ENCODE assay signal across 22 cellular contexts in genomic region chr11:115498354-115498753, GRCh38. TPM values are rescaled to one million over a fixed set of nuclear protein-coding genes. Genes with fewer than 3 reads are reported as not detected.
A peak's percentile ranks its signal among the peaks of the same experiment; 100 is the strongest.
DNase-seq lines count a peak whose midpoint lies in the region; ATAC-seq, FAIRE-seq and TF ChIP-seq lines count a peak whose summit lies in the region.
"Had no signal": no experiment of that assay in that cellular context is flagged by ENCODE, and none has a peak within 500 bp of the region (broad histone marks: within the 10 kb centered on the region; RNA-seq: fewer than 3 reads in every experiment).

No MANE protein-coding gene starts in this region.

- H3K4me1 ChIP-seq in liver (ENCODE audit: control insufficient read depth in 4 of 4, insufficient read depth in 4 of 4, low read length in 3 of 4), result peaks cover 10 to 65% (median 57%) of the 10 kb centered on the region in 4 donors

- ATAC-seq in left cardiac atrium (no peak), GM21515 (IDR thresholded peaks at IDR 0.05; ENCODE audit: unreplicated experiment) (no peak)
- ATAC-seq: heart right ventricle; Right ventricle myocardium inferior; stimulated activated effector memory CD8-positive, alpha-beta T cell treated with anti-CD3 and anti-CD28 coated beads, Interleukin-12 subunit alpha, Interleukin-12 subunit beta, amount 100 ng/mL, for 72 hours had no signal

- DNase-seq in GM19239 (ENCODE audit: insufficient read length, low spot score) (no peak), NCI-H146 treated with DMSO at 0.1 percent for 48 hours (lab: John Stamatoyannopoulos, UW; ENCODE audit: unreplicated experiment) (peak; percentile 93), NCI-H748 treated with DMSO at 0.1 percent for 48 hours (lab: John Stamatoyannopoulos, UW) (peak; percentile 90), HCEC 1CT (no peak), left cardiac atrium (no peak), anterior cingulate cortex (lab: John Stamatoyannopoulos, UW) (no peak)
- DNase-seq: activated CD4-positive, CD25-positive, alpha-beta regulatory T cell treated with anti-CD3 and anti-CD28 coated beads, Interleukin-2, amount 50 U/mL, for 72 hours; activated effector memory CD4-positive, alpha-beta T cell treated with Interleukin-2 at 50 U/mL for 16 hours; amniotic stem cell; Calu3; endodermal cell; heart right ventricle; Kasumi-1; NCI-H1694 treated with DMSO at 0.1 percent for 48 hours; T-helper 2 cell had no signal

- FAIRE-seq in GM19239 (lab: Jason Lieb, UNC), result peak; percentile 21
- FAIRE-seq: H54, keratinocyte had no signal

- no peak overlapping the region for H3K27ac ChIP-seq in liver (ENCODE audit: low read depth in 1 of 2, low read length in 2 of 2)
- H3K27ac ChIP-seq: heart right ventricle, thoracic aorta had no signal

- TF ChIP-seq CTCF in liver (IDR thresholded peaks at IDR 0.05; ENCODE audit: low read depth, low read length, missing input control), result no peak

- no peaks in the 10 kb centered on the region for H3K9me3 ChIP-seq in liver (ENCODE audit: control insufficient read depth in 4 of 4, low read length in 3 of 4)
- H3K9me3 ChIP-seq: heart right ventricle, thoracic aorta had no signal

- H3K36me3 ChIP-seq in liver (ENCODE audit: control insufficient read depth in 4 of 4, insufficient read depth in 3 of 4, low read depth in 1 of 4, low read length in 3 of 4), result no peaks in the 10 kb centered on the region
- H3K36me3 ChIP-seq: heart right ventricle, thoracic aorta had no signal

- WGBS in liver, result 49% methylated on average over 9 of the region's 9 CpGs

- no peak for TF ChIP-seq RAD21 in liver (IDR thresholded peaks at IDR 0.05)

- no peak overlapping the region for H3K4me3 ChIP-seq in liver (ENCODE audit: low read depth in 1 of 3, low read length in 3 of 3)
- H3K4me3 ChIP-seq: heart right ventricle, thoracic aorta had no signal

- H3K9ac ChIP-seq in liver (ENCODE audit: low read depth in 1 of 2, low read length in 2 of 2), result no peak overlapping the region

- intact Hi-C loops in left cardiac atrium (cut with DNase I), result no loop called here

- no peaks in the 10 kb centered on the region for H3K27me3 ChIP-seq in liver (ENCODE audit: control insufficient read depth in 4 of 4, insufficient read depth in 4 of 4, low read length in 3 of 4)

TF ChIP-seq in liver, 16 proteins besides CTCF, POLR2A, EP300 and RAD21:
- TF ChIP-seq FOXA1 (IDR thresholded peaks at IDR 0.05) (peak; percentile 11), NR2F2 (IDR thresholded peaks at IDR 0.05) (no peak), HNF4G (IDR thresholded peaks at IDR 0.05) (no peak)
- TF ChIP-seq, protein P1, sequence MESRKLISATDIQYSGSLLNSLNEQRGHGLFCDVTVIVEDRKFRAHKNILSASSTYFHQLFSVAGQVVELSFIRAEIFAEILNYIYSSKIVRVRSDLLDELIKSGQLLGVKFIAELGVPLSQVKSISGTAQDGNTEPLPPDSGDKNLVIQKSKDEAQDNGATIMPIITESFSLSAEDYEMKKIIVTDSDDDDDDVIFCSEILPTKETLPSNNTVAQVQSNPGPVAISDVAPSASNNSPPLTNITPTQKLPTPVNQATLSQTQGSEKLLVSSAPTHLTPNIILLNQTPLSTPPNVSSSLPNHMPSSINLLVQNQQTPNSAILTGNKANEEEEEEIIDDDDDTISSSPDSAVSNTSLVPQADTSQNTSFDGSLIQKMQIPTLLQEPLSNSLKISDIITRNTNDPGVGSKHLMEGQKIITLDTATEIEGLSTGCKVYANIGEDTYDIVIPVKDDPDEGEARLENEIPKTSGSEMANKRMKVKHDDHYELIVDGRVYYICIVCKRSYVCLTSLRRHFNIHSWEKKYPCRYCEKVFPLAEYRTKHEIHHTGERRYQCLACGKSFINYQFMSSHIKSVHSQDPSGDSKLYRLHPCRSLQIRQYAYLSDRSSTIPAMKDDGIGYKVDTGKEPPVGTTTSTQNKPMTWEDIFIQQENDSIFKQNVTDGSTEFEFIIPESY (IDR thresholded peaks at IDR 0.05), result no peak
- TF ChIP-seq, protein P2, sequence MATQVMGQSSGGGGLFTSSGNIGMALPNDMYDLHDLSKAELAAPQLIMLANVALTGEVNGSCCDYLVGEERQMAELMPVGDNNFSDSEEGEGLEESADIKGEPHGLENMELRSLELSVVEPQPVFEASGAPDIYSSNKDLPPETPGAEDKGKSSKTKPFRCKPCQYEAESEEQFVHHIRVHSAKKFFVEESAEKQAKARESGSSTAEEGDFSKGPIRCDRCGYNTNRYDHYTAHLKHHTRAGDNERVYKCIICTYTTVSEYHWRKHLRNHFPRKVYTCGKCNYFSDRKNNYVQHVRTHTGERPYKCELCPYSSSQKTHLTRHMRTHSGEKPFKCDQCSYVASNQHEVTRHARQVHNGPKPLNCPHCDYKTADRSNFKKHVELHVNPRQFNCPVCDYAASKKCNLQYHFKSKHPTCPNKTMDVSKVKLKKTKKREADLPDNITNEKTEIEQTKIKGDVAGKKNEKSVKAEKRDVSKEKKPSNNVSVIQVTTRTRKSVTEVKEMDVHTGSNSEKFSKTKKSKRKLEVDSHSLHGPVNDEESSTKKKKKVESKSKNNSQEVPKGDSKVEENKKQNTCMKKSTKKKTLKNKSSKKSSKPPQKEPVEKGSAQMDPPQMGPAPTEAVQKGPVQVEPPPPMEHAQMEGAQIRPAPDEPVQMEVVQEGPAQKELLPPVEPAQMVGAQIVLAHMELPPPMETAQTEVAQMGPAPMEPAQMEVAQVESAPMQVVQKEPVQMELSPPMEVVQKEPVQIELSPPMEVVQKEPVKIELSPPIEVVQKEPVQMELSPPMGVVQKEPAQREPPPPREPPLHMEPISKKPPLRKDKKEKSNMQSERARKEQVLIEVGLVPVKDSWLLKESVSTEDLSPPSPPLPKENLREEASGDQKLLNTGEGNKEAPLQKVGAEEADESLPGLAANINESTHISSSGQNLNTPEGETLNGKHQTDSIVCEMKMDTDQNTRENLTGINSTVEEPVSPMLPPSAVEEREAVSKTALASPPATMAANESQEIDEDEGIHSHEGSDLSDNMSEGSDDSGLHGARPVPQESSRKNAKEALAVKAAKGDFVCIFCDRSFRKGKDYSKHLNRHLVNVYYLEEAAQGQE (IDR thresholded peaks at IDR 0.05), result no peak
TF ChIP-seq in liver: peak in this region for 1.

RNA-seq across cellular contexts. Expression of gene CADM1, which starts 5.9 kb away (rescaled TPM):
- total RNA-seq in liver (10 to 100 TPM; 13.0 to 37.2 TPM), left cardiac atrium (10 to 100 TPM; 25.0 to 34.3 TPM)
- 10 to 100 TPM; 20.6 to 40.6 TPM for polyA plus RNA-seq in liver

Comparison
In these comparisons a context has a peak if more than half of its experiments do, and no peak if none do; other contexts are left out.
1. DNase-seq: peak in NCI-H146 treated with DMSO at 0.1 percent for 48 hours (single experiment) and NCI-H748 treated with DMSO at 0.1 percent for 48 hours (single experiment); none in GM19239 (single experiment), HCEC 1CT (single experiment), left cardiac atrium (single experiment) and anterior cingulate cortex (0 of 58).